Comparison of ENCODE assay signal across 7 cellular contexts in genomic region chrX:153885968-153886903, GRCh38. TPM values are rescaled to one million over a fixed set of nuclear protein-coding genes. Genes with fewer than 3 reads are reported as not detected.
DNase-seq lines count a peak whose midpoint lies in the region; ATAC-seq, FAIRE-seq and TF ChIP-seq lines count a peak whose summit lies in the region.

TSS of gene L1CAM (minus strand) at chrX:153886173. CDS start at chrX:153875836, 10,337 bp downstream.

- H3K4ac ChIP-seq in H1 (replicated peaks; ENCODE audit: insufficient read length, low read depth, low read length) = no peak within 1 kb of the TSS

- no peak for FAIRE-seq in H1 (lab: Jason Lieb, UNC)

- CTCF ChIA-PET in PC-9 (lab: Charles Lee) (no interaction called here), H1 (lab: Charles Lee; ENCODE audit: partially characterized antibody) (interaction anchor here (0.6 to 2.4 kb wide), 9 partner anchors 8 to 131 kb away, joined by 3 to 9 read pairs (median 3); no protein-coding TSS in a partner anchor)

- no peak within 1 kb of the TSS for H3K23ac ChIP-seq in H1 (ENCODE audit: insufficient read length)

- BruUV-seq in PC-9 (replicated peaks; lab: Mats Ljungman, UMichigan) = no TSS peak

- peak within 1 kb of the TSS in 2 of 4 experiments; percentile 24 to 37; a peak in 3 of 7 replicates for H3K9ac ChIP-seq in H1 (replicated peaks in 1 of 4; ENCODE audit: extremely low read depth in 1 of 4, low read depth in 3 of 4, low read length in 3 of 4)
- no peak within 1 kb of the TSS for H3K9ac ChIP-seq in parathyroid adenoma

- H2BK15ac ChIP-seq in H1 (ENCODE audit: low read length) = no peak within 1 kb of the TSS

- H3K9me2 ChIP-seq in PC-9 (ENCODE audit: insufficient read depth) = no peaks in the 10 kb centered on the region

- H2BK20ac ChIP-seq in H1 (ENCODE audit: low read length) = no peak within 1 kb of the TSS

- no peaks in the 10 kb centered on the region for H3F3A ChIP-seq in PC-9 (ENCODE audit: insufficient read depth, low read depth)

- H3K9me3 ChIP-seq in PC-9 (ENCODE audit: insufficient read depth, low read depth) (no peaks in the 10 kb centered on the region), H1 (ENCODE audit: insufficient read depth in 2 of 2, low read depth in 1 of 2, low read length in 1 of 2) (no peaks in the 10 kb centered on the region), parathyroid adenoma (ENCODE audit: control insufficient read depth, low read length) (no peaks in the 10 kb centered on the region)

- H4K91ac ChIP-seq in H1 (replicated peaks; ENCODE audit: insufficient read length, low read length) = peak within 1 kb of the TSS; percentile 15

- H3K4me2 ChIP-seq in PC-9 = peak within 1 kb of the TSS; percentile 50
- peak within 1 kb of the TSS; percentile 74 to 78 for H3K4me2 ChIP-seq in H1 (ENCODE audit: insufficient read depth in 1 of 2, low read depth in 2 of 2, low read length in 2 of 2)
- no peak within 1 kb of the TSS for H3K4me2 ChIP-seq in parathyroid adenoma (ENCODE audit: low read length)

- H3K79me2 ChIP-seq in PC-9 (ENCODE audit: low read depth) (no peaks in the 10 kb centered on the region), H1 (ENCODE audit: control insufficient read depth in 1 of 2, insufficient read depth in 2 of 2, low read length in 2 of 2) (no peaks in the 10 kb centered on the region; a peak in 1 of 4 replicates), parathyroid adenoma (no peaks in the 10 kb centered on the region)

- no peaks in the 10 kb centered on the region for H3K79me1 ChIP-seq in H1 (ENCODE audit: low read depth, low read length)

- ATAC-seq in GM18520 (IDR thresholded peaks at IDR 0.05; ENCODE audit: unreplicated experiment) (no peak), HG03571 (IDR thresholded peaks at IDR 0.05; ENCODE audit: unreplicated experiment) (no peak)

- H3K18ac ChIP-seq in H1 (ENCODE audit: extremely low read depth, low read length) = peak within 1 kb of the TSS; percentile 60; the same call in 1 of the 2 replicates

- no peak within 1 kb of the TSS; the same call in 1 of the 2 replicates for H2AK5ac ChIP-seq in H1 (ENCODE audit: low read depth, low read length)

- intact Hi-C loops in PC-9 (cut with micrococcal nuclease; ENCODE audit: unreplicated experiment) = loop anchor here (2.0 to 10.0 kb wide), 4 partner anchors 15 to 181 kb away; partner anchors contain the start of genes IDH3G and SSR4

- no peak within 1 kb of the TSS for H3K27ac ChIP-seq in PC-9
- no peak within 1 kb of the TSS for H3K27ac ChIP-seq in H1 (ENCODE audit: low read depth, low read length)
- H3K27ac ChIP-seq in parathyroid adenoma = no peak within 1 kb of the TSS

- H2AFZ ChIP-seq in PC-9 (no peak within 1 kb of the TSS), H1 (ENCODE audit: low read length) (no peak within 1 kb of the TSS), parathyroid adenoma (peak within 1 kb of the TSS; percentile 64)

- H2BK12ac ChIP-seq in H1 (ENCODE audit: low read depth, low read length) = no peak within 1 kb of the TSS; the same call in 1 of the 2 replicates

- TF ChIP-seq EP300 in H1 (IDR thresholded peaks at IDR 0.05; ENCODE audit: borderline replicate concordance in 1 of 2, low read depth in 2 of 2, low read length in 2 of 2) = no peak

- H3K4me1 ChIP-seq in PC-9 (replicated peaks; ENCODE audit: insufficient read depth) (0 out of 2 replicates have a peak, but pooled peaks cover 12% of the 10 kb centered on the region), H1 (replicated peaks in 1 of 4; ENCODE audit: control insufficient read depth in 3 of 4, insufficient read depth in 4 of 4, low read length in 3 of 4) (peaks cover 0 to 26% (median 15%) of the 10 kb centered on the region in 4 experiments; a peak in 6 of 7 replicates), parathyroid adenoma (no peaks in the 10 kb centered on the region)

- H3K56ac ChIP-seq in H1 (replicated peaks; ENCODE audit: insufficient read length, low read depth, low read length) = no peak within 1 kb of the TSS

- no peak within 1 kb of the TSS for H3K14ac ChIP-seq in H1 (ENCODE audit: insufficient read length)

- H2BK120ac ChIP-seq in H1 (replicated peaks; ENCODE audit: low read depth, low read length) = no peak within 1 kb of the TSS

- H4K20me1 ChIP-seq in PC-9 (ENCODE audit: insufficient read depth) = no peaks in the 10 kb centered on the region; the same call in 1 of the 2 replicates
- H4K20me1 ChIP-seq in H1 (replicated peaks in 1 of 2; ENCODE audit: control insufficient read depth in 1 of 2, insufficient read depth in 2 of 2, low read length in 2 of 2) = peaks cover 0 to 2% of the 10 kb centered on the region in 2 experiments

- TF ChIP-seq POLR2A in H1 (IDR thresholded peaks at IDR 0.05; ENCODE audit: control extremely low read depth in 1 of 2, low read depth in 2 of 2, low read length in 2 of 2) = no peak

- H4K5ac ChIP-seq in H1 (ENCODE audit: insufficient read length, low read depth, low read length) = no peak within 1 kb of the TSS

- H2BK5ac ChIP-seq in H1 (ENCODE audit: low read depth, low read length) = no peak within 1 kb of the TSS

- POLR2A ChIA-PET in PC-9 (lab: Charles Lee; ENCODE audit: unreplicated experiment) = interaction anchor here (0.7 kb wide), 1 partner anchor 559 kb away, joined by 3 read pairs; no protein-coding TSS in a partner anchor
- POLR2A ChIA-PET in H1 (lab: Charles Lee; ENCODE audit: partially characterized antibody) = interaction anchor here (0.7 to 2.2 kb wide), 11 partner anchors 23 to 86 kb away, joined by 3 to 13 read pairs (median 3); partner anchors contain the start of genes ARHGAP4 and HCFC1

- H4K8ac ChIP-seq in H1 (ENCODE audit: extremely low read depth, insufficient read depth, low read length) = no peak within 1 kb of the TSS

- TF ChIP-seq CTCF in GM06990 (IDR thresholded peaks at IDR 0.05; ENCODE audit: insufficient read depth, low read length, poor library complexity, severe bottlenecking) (no peak), PC-9 (conservative IDR thresholded peaks at IDR 0.05) (no peak), H1 (IDR thresholded peaks at IDR 0.05; ENCODE audit: control extremely low read depth in 1 of 3, insufficient read depth in 1 of 3, low read depth in 1 of 3, low read length in 3 of 3) (no peak), parathyroid adenoma (IDR thresholded peaks at IDR 0.05) (no peak)

- WGBS in H1 (ENCODE audit: extremely low coverage in 1 of 2, insufficient coverage in 1 of 2, insufficient read length in 1 of 2, insufficient replicate concordance in 2 of 2, low coverage in 1 of 2, low lambda C conversion rate in 2 of 2, missing lambda C conversion rate in 1 of 2), 2 experiments = 0% methylated on average over 4 of the region's 94 CpGs; no CpG with 5 or more reads in 1 of the 2 experiments

- H3K23me2 ChIP-seq in H1 (ENCODE audit: low read depth, low read length) = peaks cover 8% of the 10 kb centered on the region; the same call in 1 of the 2 replicates

- H3K4me3 ChIP-seq in GM06990 (replicated peaks; ENCODE audit: low read depth, low read length) (no peak within 1 kb of the TSS), PC-9 (no peak within 1 kb of the TSS), H1 (ENCODE audit: extremely low read depth in 1 of 4, insufficient read depth in 2 of 4, low read depth in 3 of 4, low read length in 4 of 4) (peak within 1 kb of the TSS; percentile 47 to 64 (median 50)), parathyroid adenoma (ENCODE audit: low read depth, low read length) (no peak within 1 kb of the TSS)

- H3K36me3 ChIP-seq in GM06990 (ENCODE audit: control insufficient read depth, insufficient read depth, low read length) (no peaks in the 10 kb centered on the region), PC-9 (ENCODE audit: low read depth) (no peaks in the 10 kb centered on the region), H1 (ENCODE audit: control insufficient read depth in 2 of 4, insufficient read depth in 4 of 4, low read length in 3 of 4) (no peaks in the 10 kb centered on the region), parathyroid adenoma (ENCODE audit: control insufficient read depth, insufficient read depth, low read length) (no peaks in the 10 kb centered on the region)

- H3K27me3 ChIP-seq in GM06990 (replicated peaks; ENCODE audit: control insufficient read depth, insufficient read depth, low read length) = peaks cover 4% of the 10 kb centered on the region; the same call in 1 of the 2 replicates
- H3K27me3 ChIP-seq in PC-9 (ENCODE audit: insufficient read depth, low read depth) = peaks cover 11% of the 10 kb centered on the region
- peaks cover 0 to 17% (median under 1%) of the 10 kb centered on the region in 4 experiments; a peak in 3 of 7 replicates for H3K27me3 ChIP-seq in H1 (replicated peaks in 1 of 4; ENCODE audit: control insufficient read depth in 3 of 4, extremely low read depth in 1 of 4, insufficient read depth in 3 of 4, low read length in 3 of 4)
- H3K27me3 ChIP-seq in parathyroid adenoma (ENCODE audit: control insufficient read depth, insufficient read depth, low read length) = peaks cover 3% of the 10 kb centered on the region

- TF ChIP-seq RAD21 in H1 (IDR thresholded peaks at IDR 0.05 in 1 of 2, conservative IDR thresholded peaks at IDR 0.05 in 1 of 2; ENCODE audit: low read depth in 2 of 2, low read length in 2 of 2) = no peak

- DNase-seq in GM06990 (ENCODE audit: extremely low read depth, insufficient read length) (peak; percentile 3), PC-9 (no peak), H1 (ENCODE audit: low read depth in 1 of 2, low spot score in 2 of 2) (no peak), NCI-H524 treated with DMSO at 0.1 percent for 48 hours (lab: John Stamatoyannopoulos, UW) (no peak)

TF ChIP-seq in H1, 55 proteins besides CTCF, POLR2A, EP300 and RAD21:
- TF ChIP-seq JUN (IDR thresholded peaks at IDR 0.05; ENCODE audit: low read depth, low read length) (no peak), KDM4A (IDR thresholded peaks at IDR 0.05; ENCODE audit: low read depth, low read length, severe bottlenecking) (peak; percentile 39), CHD2 (IDR thresholded peaks at IDR 0.05; ENCODE audit: low read length) (no peak), CBX5 (IDR thresholded peaks at IDR 0.05; ENCODE audit: low read depth, low read length) (no peak), ASH2L (IDR thresholded peaks at IDR 0.05; ENCODE audit: low read length) (peak; percentile 25), CHD1 (IDR thresholded peaks at IDR 0.05; ENCODE audit: low read depth, low read length) (no peak)

RNA-seq across cellular contexts. Expression of gene L1CAM, which starts in this region (rescaled TPM):
- total RNA-seq in PC-9 (2021) = 68.8 and 79.0 TPM in 2 replicates
- 38.7 and 43.0 TPM in 2 replicates for total RNA-seq in H1 (2021; fragmentation: NEBNext Ultra II Directional; extraction: Animal tissue kit (Norgen Biotek cat#: 25700))
- 11.0 and 16.4 TPM in 2 replicates for polyA plus RNA-seq in H1 (2011; rRNA removed)
- polyA plus RNA-seq in H1 (2011; cell fraction: cytosol; rRNA removed) = 9.1 TPM
- 32.6 TPM for polyA plus RNA-seq in H1 (2011; cell fraction: nucleus; rRNA removed)
- polyA plus RNA-seq in H1 (2012, experiment 1 of 2) = 22.4 to 29.0 TPM (median 26.2 TPM) in 4 replicates
- polyA plus RNA-seq in H1 (2012, experiment 2 of 2) = 15.9 TPM
- 54.0 TPM for polyA plus RNA-seq in H1 (2013, experiment 1 of 2)
- polyA plus RNA-seq in H1 (2013, experiment 2 of 2) = 46.2 TPM
- polyA minus RNA-seq in H1 (2011; rRNA and poly(A)+ RNA removed) = 13.0 and 18.6 TPM in 2 replicates
- polyA minus RNA-seq in H1 (2011; cell fraction: cytosol; rRNA and poly(A)+ RNA removed) = 21.0 TPM
- 12.7 TPM for polyA minus RNA-seq in H1 (2011; cell fraction: nucleus; rRNA and poly(A)+ RNA removed)

Comparison
In these comparisons a context has a peak if more than half of its experiments do, and no peak if none do; other contexts are left out.
1. H3K4me3 ChIP-seq: peak in H1 (4 of 4); none in GM06990 (single experiment), PC-9 (single experiment) and parathyroid adenoma (single experiment).